ENCODE assay signal across 9 cellular contexts in genomic region chr17:50634915-50635719, GRCh38. TPM values are rescaled to one million over a fixed set of nuclear protein-coding genes. Genes with fewer than 3 reads are reported as not detected.
A peak's percentile ranks its signal among the peaks of the same experiment; 100 is the strongest.
DNase-seq lines count a peak whose midpoint lies in the region; ATAC-seq and TF ChIP-seq lines count a peak whose summit lies in the region.
"Had no signal": no experiment of that assay in that cellular context is flagged by ENCODE, and none has a peak within 500 bp of the region (broad histone marks: within the 10 kb centered on the region; RNA-seq: fewer than 3 reads in every experiment).

No MANE protein-coding gene starts in this region.

- H3K27me3 ChIP-seq in heart left ventricle (peaks cover 6 to 39% (median 30%) of the 10 kb centered on the region in 9 donors), vagina (no peaks in the 10 kb centered on the region)

- ATAC-seq in heart left ventricle: peak in 1 of 4 donors; percentile 5
- no peak for ATAC-seq in Right ventricle myocardium superior (ENCODE audit: poor library complexity)
- ATAC-seq in effector memory CD8-positive, alpha-beta T cell (replicated peaks): peak; percentile 7
- no peak for ATAC-seq in HG03469 (IDR thresholded peaks at IDR 0.05; ENCODE audit: unreplicated experiment)
- no peak for ATAC-seq in HG02973 (IDR thresholded peaks at IDR 0.05; ENCODE audit: unreplicated experiment)
- no peak for ATAC-seq in HG03280 (IDR thresholded peaks at IDR 0.05; ENCODE audit: unreplicated experiment)

- intact Hi-C loops in heart left ventricle (cut with DNase I) (loop anchor here in 6 of 10 donors (2.0 to 5.0 kb wide), 3 partner anchors 42 to 47 kb away; no protein-coding TSS in a partner anchor), Right ventricle myocardium superior (cut with DNase I) (no loop called here), vagina (cut with DNase I) (loop anchor here (5.0 kb wide), 2 partner anchors 52 to 207 kb away; no protein-coding TSS in a partner anchor)

- peak overlapping the region in 1 of 12 donors; percentile 74 for H3K27ac ChIP-seq in heart left ventricle
- H3K27ac ChIP-seq in vagina: no peak overlapping the region

- no peaks in the 10 kb centered on the region for H3K36me3 Mint-ChIP-seq in effector memory CD8-positive, alpha-beta T cell (ENCODE audit: insufficient read depth)
- H3K36me3 Mint-ChIP-seq in mesothelial cell of epicardium: no peaks in the 10 kb centered on the region

- peaks cover 5 to 50% (median 23%) of the 10 kb centered on the region in 12 donors for H3K4me1 ChIP-seq in heart left ventricle
- H3K4me1 ChIP-seq in vagina: peaks cover 45% of the 10 kb centered on the region

- H3K27ac Mint-ChIP-seq in effector memory CD8-positive, alpha-beta T cell: no peak overlapping the region
- H3K27ac Mint-ChIP-seq in mesothelial cell of epicardium: no peak overlapping the region

- H3K9me3 Mint-ChIP-seq in effector memory CD8-positive, alpha-beta T cell: no peaks in the 10 kb centered on the region
- no peaks in the 10 kb centered on the region for H3K9me3 Mint-ChIP-seq in mesothelial cell of epicardium

- TF ChIP-seq CTCF in heart left ventricle (IDR thresholded peaks at IDR 0.05): no peak
- TF ChIP-seq CTCF in mesothelial cell of epicardium (IDR thresholded peaks at IDR 0.05; ENCODE audit: unreplicated experiment): no peak
- no peak for TF ChIP-seq CTCF in vagina (IDR thresholded peaks at IDR 0.05)

- H3K36me3 ChIP-seq in heart left ventricle: no peaks in the 10 kb centered on the region
- no peaks in the 10 kb centered on the region for H3K36me3 ChIP-seq in vagina

- TF ChIP-seq POLR2A in heart left ventricle (IDR thresholded peaks at IDR 0.05) (no peak), vagina (IDR thresholded peaks at IDR 0.05) (no peak)

- DNase-seq in heart left ventricle (no peak), Right ventricle myocardium superior (no peak), mesothelial cell of epicardium (ENCODE audit: low spot score in 2 of 2, unreplicated experiment in 2 of 2) (no peak), vagina (ENCODE audit: extremely low spot score in 2 of 2) (no peak)
- DNase-seq in effector memory CD8-positive, alpha-beta T cell: no peak
- DNase-seq: DMS153 had no signal

- peaks cover 71 to 85% of the 10 kb centered on the region in 2 donors for H3K27me3 Mint-ChIP-seq in effector memory CD8-positive, alpha-beta T cell
- H3K27me3 Mint-ChIP-seq in mesothelial cell of epicardium (ENCODE audit: low read depth): peaks cover 66% of the 10 kb centered on the region

- WGBS in heart left ventricle, 4 donors: 6 to 14% (median 8%) methylated on average over 11 to 52 of the region's 52 CpGs

- H3K4me3 ChIP-seq in heart left ventricle: peak overlapping the region; percentile 4 to 65 (median 43)
- peak overlapping the region; percentile 47 to 58 for H3K4me3 ChIP-seq in vagina

- H3K9me3 ChIP-seq in heart left ventricle (no peaks in the 10 kb centered on the region), vagina (no peaks in the 10 kb centered on the region)

- H3K4me1 Mint-ChIP-seq in effector memory CD8-positive, alpha-beta T cell (ENCODE audit: low read depth in 2 of 2): peaks cover 7 to 10% of the 10 kb centered on the region in 2 donors
- peaks cover 32% of the 10 kb centered on the region for H3K4me1 Mint-ChIP-seq in mesothelial cell of epicardium

- no peak overlapping the region for H3K4me3 Mint-ChIP-seq in effector memory CD8-positive, alpha-beta T cell
- peak overlapping the region; percentile 13 for H3K4me3 Mint-ChIP-seq in mesothelial cell of epicardium

RNA-seq across cellular contexts. Expression of gene ABCC3, which starts 0.4 kb away (rescaled TPM):
- total RNA-seq in heart left ventricle (10 to 100 TPM in 1 of 9 donors, 1 to 10 TPM in 4, under 1 TPM in 3, not detected in 1; 0.20 to 21.6 (median 1.3) TPM), Right ventricle myocardium superior (0.43 TPM), mesothelial cell of epicardium (0.44 to 1.2 TPM (median 0.93 TPM) in 3 replicates), vagina (47.6 TPM)
- 1 to 10 TPM in 1 of 2 donors, under 1 TPM in 1; 0.50 to 1.4 TPM for polyA plus RNA-seq in heart left ventricle
